ENCODE assay signal across 24 cellular contexts in genomic region chr3:149917124-149917667, GRCh38.
"Had no signal": no experiment of that assay in that cellular context is flagged by ENCODE, and none has a peak within 500 bp of the region (broad histone marks: within the 10 kb centered on the region; RNA-seq: fewer than 3 reads in every experiment).

No MANE protein-coding gene starts in this region.

- H3K4me3 ChIP-seq: left ventricle myocardium inferior, pancreas, psoas muscle, right atrium auricular region, transverse colon, uterus had no signal

- H3K9me3 ChIP-seq: left ventricle myocardium inferior, pancreas, psoas muscle, right atrium auricular region, transverse colon, uterus had no signal

- H3K4me1 ChIP-seq: left ventricle myocardium inferior, pancreas, psoas muscle, right atrium auricular region, transverse colon, uterus had no signal

- H3K27me3 ChIP-seq: pancreas, right atrium auricular region, transverse colon, uterus had no signal

- H3K27ac Mint-ChIP-seq: activated naive CD4-positive, alpha-beta T cell treated with anti-CD3 and anti-CD28 coated beads, Interleukin-2, amount 50 U/mL, for 24 hours; memory B cell; nephron; stimulated activated memory B cell treated with anti-CD40 and anti-IgM and Interleukin-4, amounts not matched to agents 10 μg/mL and 1 μg/mL and 100 μg/mL, for 72 hours had no signal

- H3K4me3 Mint-ChIP-seq: activated naive CD4-positive, alpha-beta T cell treated with anti-CD3 and anti-CD28 coated beads, Interleukin-2, amount 50 U/mL, for 24 hours; central memory CD8-positive, alpha-beta T cell; memory B cell; nephron; stimulated activated memory B cell treated with anti-CD40 and anti-IgM and Interleukin-4, amounts not matched to agents 10 μg/mL and 1 μg/mL and 100 μg/mL, for 72 hours had no signal

- H3K9me3 Mint-ChIP-seq: activated naive CD4-positive, alpha-beta T cell treated with anti-CD3 and anti-CD28 coated beads, Interleukin-2, amount 50 U/mL, for 24 hours; central memory CD8-positive, alpha-beta T cell; memory B cell; nephron; stimulated activated memory B cell treated with anti-CD40 and anti-IgM and Interleukin-4, amounts not matched to agents 10 μg/mL and 1 μg/mL and 100 μg/mL, for 72 hours had no signal

- H3K4me1 Mint-ChIP-seq: activated naive CD4-positive, alpha-beta T cell treated with anti-CD3 and anti-CD28 coated beads, Interleukin-2, amount 50 U/mL, for 24 hours; central memory CD8-positive, alpha-beta T cell; memory B cell; nephron; stimulated activated memory B cell treated with anti-CD40 and anti-IgM and Interleukin-4, amounts not matched to agents 10 μg/mL and 1 μg/mL and 100 μg/mL, for 72 hours had no signal

- DNase-seq: activated CD4-positive, alpha-beta T cell treated with anti-CD3 and anti-CD28 coated beads, Interleukin-2, amount 50 U/mL, for 1 hour; activated CD4-positive, CD25-positive, alpha-beta regulatory T cell treated with anti-CD3 and anti-CD28 coated beads, Interleukin-2, amount 50 U/mL, for 72 hours; activated gamma-delta T cell treated with Interleukin-2 at 50 U/mL for 16 hours; activated T-cell treated with anti-CD3 and anti-CD28 coated beads, Interleukin-2, amount 50 U/mL, for 1 hour; effector memory CD4-positive, alpha-beta T cell; hypothalamus; left ventricle myocardium inferior; pancreas; psoas muscle; stimulated activated CD4-positive, alpha-beta T cell treated with anti-CD3 and anti-CD28 coated beads, Interleukin-2, amount 100 ng/mL, for 24 hours; transverse colon; uterus; WERI-Rb-1 had no signal

- H3K27me3 Mint-ChIP-seq: activated naive CD4-positive, alpha-beta T cell treated with anti-CD3 and anti-CD28 coated beads, Interleukin-2, amount 50 U/mL, for 24 hours; central memory CD8-positive, alpha-beta T cell; memory B cell; stimulated activated memory B cell treated with anti-CD40 and anti-IgM and Interleukin-4, amounts not matched to agents 10 μg/mL and 1 μg/mL and 100 μg/mL, for 72 hours had no signal

- ATAC-seq: esophagus mucosa; pancreas; stimulated activated memory B cell treated with anti-CD40 and anti-IgM and Interleukin-4, amounts not matched to agents 10 μg/mL and 1 μg/mL and 100 μg/mL, for 72 hours had no signal

- FAIRE-seq: astrocyte, colon, endothelial cell of umbilical vein, TTC549 had no signal

- H3K27ac ChIP-seq: left ventricle myocardium inferior, pancreas, psoas muscle, right atrium auricular region, transverse colon, uterus, WERI-Rb-1 had no signal
